ENCODE assay signal across 18 cellular contexts in the genomic region with DNA sequence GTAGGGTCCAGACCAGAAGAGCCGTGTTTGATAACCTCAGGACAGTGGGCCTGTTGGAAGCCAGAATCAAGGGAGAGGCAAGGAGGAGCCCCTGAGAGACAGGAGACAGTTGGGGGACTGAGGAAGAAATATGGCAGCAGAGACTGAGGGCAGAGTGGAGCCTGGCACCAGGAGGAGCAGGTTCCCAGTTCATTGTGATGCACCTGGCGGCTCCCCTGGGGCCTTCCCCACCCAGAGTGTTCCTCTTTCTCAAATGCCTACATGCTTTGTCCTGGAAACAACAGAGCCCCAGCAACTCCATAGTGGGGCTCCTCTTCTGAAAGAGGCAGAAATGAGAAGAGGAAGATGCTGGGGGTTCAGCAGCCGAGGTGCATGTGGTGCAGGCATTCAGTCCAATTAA.
"Had no signal": no experiment of that assay in that cellular context is flagged by ENCODE, and none has a peak within 500 bp of the region (broad histone marks: within the 10 kb centered on the region; RNA-seq: fewer than 3 reads in every experiment).

No MANE protein-coding gene starts in this region.

- H3K9me3 ChIP-seq: left ventricle myocardium inferior, neutrophil, ovary, prostate gland, upper lobe of left lung had no signal

- H3K27me3 ChIP-seq: cardiac muscle cell, neutrophil, ovary, upper lobe of left lung had no signal

- H3K36me3 ChIP-seq: cardiac muscle cell, left ventricle myocardium inferior, neutrophil, ovary, prostate gland, upper lobe of left lung had no signal

- ATAC-seq: activated naive CD8-positive, alpha-beta T cell treated with anti-CD3 and anti-CD28 coated beads, Interleukin-2, amount 50 U/mL, for 24 hours; naive thymus-derived CD4-positive, alpha-beta T cell had no signal

- DNase-seq: activated B cell treated with CpG ODN at 0.5 μM for 24 hours; activated CD4-positive, alpha-beta T cell treated with anti-CD3 and anti-CD28 coated beads for 4 hours; activated CD4-positive, alpha-beta T cell treated with anti-CD3 and anti-CD28 coated beads, Interleukin-2, amount 50 U/mL, for 48 hours; activated CD8-positive, alpha-beta memory T cell treated with anti-CD3 and anti-CD28 coated beads, Interleukin-2, amount 50 U/mL, for 48 hours; activated gamma-delta T cell; activated naive CD4-positive, alpha-beta T cell treated with anti-CD3 and anti-CD28 coated beads, Interleukin-2, amount 50 U/mL, for 16 hours; activated naive CD8-positive, alpha-beta T cell treated with anti-CD3 and anti-CD28 coated beads, Interleukin-2, amount 50 U/mL, for 24 hours; cortex of kidney; left ventricle myocardium inferior; naive thymus-derived CD4-positive, alpha-beta T cell; ovary; stimulated activated CD4-positive, alpha-beta T cell treated with anti-CD3 and anti-CD28 coated beads, Interleukin-4, amount 100 ng/mL, for 24 hours; stimulated activated naive CD4-positive, alpha-beta T cell treated with Interleukin-2 at 50 U/mL for 16 hours; T-helper 1 cell; upper lobe of left lung had no signal

- H3K4me1 ChIP-seq: left ventricle myocardium inferior, prostate gland, upper lobe of left lung had no signal

- H3K27ac ChIP-seq: cardiac muscle cell, left ventricle myocardium inferior, neutrophil, ovary, prostate gland, upper lobe of left lung had no signal

- H3K4me3 ChIP-seq: cardiac muscle cell, left ventricle myocardium inferior, ovary, prostate gland, upper lobe of left lung had no signal
